In genomic region chr2:113692698-113693428, GRCh38 we compare ENCODE assay signal across 8 cellular contexts.
DNase-seq lines count a peak whose midpoint lies in the region; ATAC-seq lines count a peak whose summit lies in the region.

No MANE protein-coding gene starts in this region.

- peak; percentile 62 to 64 for ATAC-seq in CD4-positive, CD25-positive, alpha-beta regulatory T cell (ENCODE audit: low read depth in 2 of 2)
- ATAC-seq in GM19395 (IDR thresholded peaks at IDR 0.05; ENCODE audit: unreplicated experiment) (peak; percentile 80), HG03196 (IDR thresholded peaks at IDR 0.05; ENCODE audit: unreplicated experiment) (peak; percentile 80)
- peak; percentile 83 to 85 for ATAC-seq in activated T-cell treated with anti-CD3 and anti-CD28 coated beads, Interleukin-2, amount 50 U/mL, for 72 hours (replicated peaks in 1 of 2)

- no peaks in the 10 kb centered on the region for H3K9me3 ChIP-seq in CD4-positive, CD25-positive, alpha-beta regulatory T cell (ENCODE audit: control insufficient read depth in 2 of 2, low read length in 2 of 2)
- no peaks in the 10 kb centered on the region for H3K9me3 ChIP-seq in SJCRH30 (replicated peaks)

- peak overlapping the region; percentile 19 for H3K4me3 ChIP-seq in CD4-positive, CD25-positive, alpha-beta regulatory T cell (ENCODE audit: low read depth, low read length)
- no peak overlapping the region for H3K4me3 ChIP-seq in SJCRH30

- DNase-seq in CD4-positive, CD25-positive, alpha-beta regulatory T cell: peak in 1 of 3 donors; percentile 68
- peak; percentile 60 to 66 for DNase-seq in activated T-cell treated with anti-CD3 and anti-CD28 coated beads, Interleukin-2, amount 50 U/mL, for 72 hours
- DNase-seq in NCI-H524 treated with DMSO at 0.1 percent for 48 hours (lab: John Stamatoyannopoulos, UW) (no peak), SJCRH30 (no peak), HuH-7.5 (ENCODE audit: low spot score) (no peak), NCI-H2029 (lab: John Stamatoyannopoulos, UW) (no peak)

- H3K36me3 ChIP-seq in CD4-positive, CD25-positive, alpha-beta regulatory T cell (ENCODE audit: control insufficient read depth, insufficient read depth, low read length): no peaks in the 10 kb centered on the region
- H3K36me3 ChIP-seq in SJCRH30: no peaks in the 10 kb centered on the region

- peaks cover 10% of the 10 kb centered on the region for H3K4me1 ChIP-seq in CD4-positive, CD25-positive, alpha-beta regulatory T cell (ENCODE audit: control insufficient read depth, insufficient read depth, low read length, poor library complexity, severe bottlenecking)
- no peaks in the 10 kb centered on the region for H3K4me1 ChIP-seq in SJCRH30

- peaks cover 0 to 2% (median 0%) of the 10 kb centered on the region in 7 donors for H3K9me3 Mint-ChIP-seq in CD4-positive, CD25-positive, alpha-beta regulatory T cell
- no peaks in the 10 kb centered on the region for H3K9me3 Mint-ChIP-seq in activated T-cell treated with anti-CD3 and anti-CD28 coated beads, Interleukin-2, amount 50 U/mL, for 72 hours

- peaks cover 5 to 20% (median 13%) of the 10 kb centered on the region in 4 donors for H3K4me1 Mint-ChIP-seq in CD4-positive, CD25-positive, alpha-beta regulatory T cell
- H3K4me1 Mint-ChIP-seq in activated T-cell treated with anti-CD3 and anti-CD28 coated beads, Interleukin-2, amount 50 U/mL, for 72 hours (ENCODE audit: low read depth): peaks cover 77% of the 10 kb centered on the region

- peak overlapping the region in 1 of 3 donors; percentile 89 for H3K27ac Mint-ChIP-seq in CD4-positive, CD25-positive, alpha-beta regulatory T cell
- peak overlapping the region; percentile 95 for H3K27ac Mint-ChIP-seq in activated T-cell treated with anti-CD3 and anti-CD28 coated beads, Interleukin-2, amount 50 U/mL, for 72 hours

- H3K4me3 Mint-ChIP-seq in CD4-positive, CD25-positive, alpha-beta regulatory T cell: peak overlapping the region in 1 of 4 donors; percentile 16
- peak overlapping the region; percentile 80 to 84 for H3K4me3 Mint-ChIP-seq in activated T-cell treated with anti-CD3 and anti-CD28 coated beads, Interleukin-2, amount 50 U/mL, for 72 hours

- no peak overlapping the region for H3K27ac ChIP-seq in CD4-positive, CD25-positive, alpha-beta regulatory T cell (ENCODE audit: insufficient read depth, low read length, poor library complexity, severe bottlenecking)
- no peak overlapping the region for H3K27ac ChIP-seq in SJCRH30

- no peaks in the 10 kb centered on the region for H3K36me3 Mint-ChIP-seq in CD4-positive, CD25-positive, alpha-beta regulatory T cell
- peaks cover 1 to 3% of the 10 kb centered on the region in 2 donors for H3K36me3 Mint-ChIP-seq in activated T-cell treated with anti-CD3 and anti-CD28 coated beads, Interleukin-2, amount 50 U/mL, for 72 hours (ENCODE audit: insufficient read depth in 2 of 2)

- H3K27me3 Mint-ChIP-seq in CD4-positive, CD25-positive, alpha-beta regulatory T cell: peaks cover 46% of the 10 kb centered on the region
- H3K27me3 Mint-ChIP-seq in activated T-cell treated with anti-CD3 and anti-CD28 coated beads, Interleukin-2, amount 50 U/mL, for 72 hours (ENCODE audit: low read depth): no peaks in the 10 kb centered on the region

- peaks cover 5% of the 10 kb centered on the region for H3K27me3 ChIP-seq in CD4-positive, CD25-positive, alpha-beta regulatory T cell (ENCODE audit: control insufficient read depth, insufficient read depth, low read length)
- peaks cover 3% of the 10 kb centered on the region; the same call in 1 of the 2 replicates for H3K27me3 ChIP-seq in SJCRH30

Comparison
In these comparisons a context has a peak if more than half of its experiments do, and no peak if none do; other contexts are left out.
1. DNase-seq: peak in activated T-cell treated with anti-CD3 and anti-CD28 coated beads, Interleukin-2, amount 50 U/mL, for 72 hours (2 of 2); none in NCI-H524 treated with DMSO at 0.1 percent for 48 hours (single experiment), SJCRH30 (0 of 2), HuH-7.5 (single experiment) and NCI-H2029 (single experiment).
2. Peak in every context shown above with its lines, with median percentiles within 50 percentile points of each other: ATAC-seq.